Comparison of ENCODE assay signal across 9 cellular contexts in genomic region chr3:44355634-44356033, GRCh38. TPM values are rescaled to one million over a fixed set of nuclear protein-coding genes. Genes with fewer than 3 reads are reported as not detected.
DNase-seq lines count a peak whose midpoint lies in the region; ATAC-seq and TF ChIP-seq lines count a peak whose summit lies in the region.
"Had no signal": no experiment of that assay in that cellular context is flagged by ENCODE, and none has a peak within 500 bp of the region (broad histone marks: within the 10 kb centered on the region; RNA-seq: fewer than 3 reads in every experiment).

No MANE protein-coding gene starts in this region.

- no peak overlapping the region for H2AFZ ChIP-seq in osteoblast (ENCODE audit: low read length)

- no peak overlapping the region for H3K4me3 Mint-ChIP-seq in activated naive CD4-positive, alpha-beta T cell treated with anti-CD3 and anti-CD28 coated beads for 36 hours
- no peak overlapping the region for H3K4me3 Mint-ChIP-seq in type B pancreatic cell
- H3K4me3 Mint-ChIP-seq: naive thymus-derived CD8-positive, alpha-beta T cell had no signal

- H3K9me3 Mint-ChIP-seq in activated naive CD4-positive, alpha-beta T cell treated with anti-CD3 and anti-CD28 coated beads for 36 hours = no peaks in the 10 kb centered on the region
- H3K9me3 Mint-ChIP-seq in type B pancreatic cell = no peaks in the 10 kb centered on the region
- H3K9me3 Mint-ChIP-seq: naive thymus-derived CD8-positive, alpha-beta T cell had no signal

- H3K4me2 ChIP-seq in osteoblast (ENCODE audit: insufficient read depth, low read length) = peak overlapping the region; percentile 49

- CTCF ChIA-PET in activated naive CD4-positive, alpha-beta T cell treated with anti-CD3 and anti-CD28 coated beads for 36 hours (lab: Charles Lee) = interaction anchor here (1.3 kb wide), 1 partner anchor 31 kb away, joined by 4 read pairs; no protein-coding TSS in a partner anchor

- peak; percentile 30 for DNase-seq in DMS53 treated with DMSO at 0.1 percent for 48 hours (lab: John Stamatoyannopoulos, UW; ENCODE audit: unreplicated experiment)
- DNase-seq in NCI-H2107 treated with DMSO at 0.1 percent for 48 hours (lab: John Stamatoyannopoulos, UW; ENCODE audit: unreplicated experiment) = peak; percentile 88
- DNase-seq in choroid plexus epithelial cell (ENCODE audit: low read depth) = peak; percentile 93
- peak; percentile 94 for DNase-seq in osteoblast (ENCODE audit: insufficient read length, low spot score, missing footprints)
- no peak for DNase-seq in activated naive CD4-positive, alpha-beta T cell treated with anti-CD3 and anti-CD28 coated beads for 36 hours
- no peak for DNase-seq in type B pancreatic cell (ENCODE audit: extremely low spot score, unreplicated experiment)
- DNase-seq: naive thymus-derived CD8-positive, alpha-beta T cell had no signal

- no peak overlapping the region for H3K4me3 ChIP-seq in choroid plexus epithelial cell (ENCODE audit: low read depth, low read length)
- H3K4me3 ChIP-seq in osteoblast (ENCODE audit: insufficient read depth, low read length) = no peak overlapping the region

- peaks cover 14% of the 10 kb centered on the region for H3K4me1 ChIP-seq in osteoblast (ENCODE audit: insufficient read depth, low read length)

- no peak overlapping the region for H3K27ac Mint-ChIP-seq in activated naive CD4-positive, alpha-beta T cell treated with anti-CD3 and anti-CD28 coated beads for 36 hours
- H3K27ac Mint-ChIP-seq in type B pancreatic cell = no peak overlapping the region

- peaks cover 21% of the 10 kb centered on the region for H3K36me3 Mint-ChIP-seq in activated naive CD4-positive, alpha-beta T cell treated with anti-CD3 and anti-CD28 coated beads for 36 hours (ENCODE audit: low read depth)
- peaks cover 23% of the 10 kb centered on the region for H3K36me3 Mint-ChIP-seq in type B pancreatic cell

- no peak for ATAC-seq in GM18868 (IDR thresholded peaks at IDR 0.05; ENCODE audit: unreplicated experiment)
- ATAC-seq in HG02938 (IDR thresholded peaks at IDR 0.05; ENCODE audit: unreplicated experiment) = no peak
- ATAC-seq: naive thymus-derived CD8-positive, alpha-beta T cell had no signal

- no peaks in the 10 kb centered on the region for H3K4me1 Mint-ChIP-seq in activated naive CD4-positive, alpha-beta T cell treated with anti-CD3 and anti-CD28 coated beads for 36 hours (ENCODE audit: low read depth)
- H3K4me1 Mint-ChIP-seq in type B pancreatic cell (ENCODE audit: unreplicated experiment) = peaks cover 20% of the 10 kb centered on the region

- peak overlapping the region; percentile 52 for H3K27ac ChIP-seq in osteoblast (ENCODE audit: low read depth, low read length)

- H4K20me1 ChIP-seq in osteoblast (ENCODE audit: insufficient read depth, low read length) = peaks cover 3% of the 10 kb centered on the region

- H3K27me3 ChIP-seq in osteoblast (ENCODE audit: insufficient read depth, low read length) = no peaks in the 10 kb centered on the region

- H3K79me2 ChIP-seq in osteoblast (ENCODE audit: insufficient read depth, low read length) = peaks cover 23% of the 10 kb centered on the region

- intact Hi-C loops in activated naive CD4-positive, alpha-beta T cell treated with anti-CD3 and anti-CD28 coated beads for 36 hours (cut with micrococcal nuclease) = no loop called here

- no peak for TF ChIP-seq CTCF in choroid plexus epithelial cell (conservative IDR thresholded peaks at IDR 0.05; ENCODE audit: low read depth, low read length)
- no peak for TF ChIP-seq CTCF in osteoblast (IDR thresholded peaks at IDR 0.05; ENCODE audit: extremely low read depth, low read depth, low read length)
- no peak for TF ChIP-seq CTCF in type B pancreatic cell (conservative IDR thresholded peaks at IDR 0.05)

- H3K9me3 ChIP-seq in osteoblast (ENCODE audit: low read depth, low read length) = no peaks in the 10 kb centered on the region

- H3K36me3 ChIP-seq in osteoblast (ENCODE audit: insufficient read depth, low read length) = no peaks in the 10 kb centered on the region

- no peaks in the 10 kb centered on the region for H3K27me3 Mint-ChIP-seq in activated naive CD4-positive, alpha-beta T cell treated with anti-CD3 and anti-CD28 coated beads for 36 hours (ENCODE audit: low read depth)
- no peaks in the 10 kb centered on the region for H3K27me3 Mint-ChIP-seq in type B pancreatic cell
- H3K27me3 Mint-ChIP-seq: naive thymus-derived CD8-positive, alpha-beta T cell had no signal

RNA-seq across cellular contexts. Expression of gene TCAIM, which starts 17.1 kb away (rescaled TPM):
- 28.9 and 33.7 TPM in 2 replicates for total RNA-seq in osteoblast
- total RNA-seq in activated naive CD4-positive, alpha-beta T cell treated with anti-CD3 and anti-CD28 coated beads for 36 hours = 10 to 100 TPM; 14.0 to 15.9 TPM
- total RNA-seq in type B pancreatic cell (ENCODE audit: low replicate concordance) = 22.4 and 29.9 TPM in 2 replicates

Comparison
In these comparisons a context has a peak if more than half of its experiments do, and no peak if none do; other contexts are left out.
1. DNase-seq: peak in DMS53 treated with DMSO at 0.1 percent for 48 hours (single experiment), NCI-H2107 treated with DMSO at 0.1 percent for 48 hours (single experiment), choroid plexus epithelial cell (single experiment) and osteoblast (single experiment); none in activated naive CD4-positive, alpha-beta T cell treated with anti-CD3 and anti-CD28 coated beads for 36 hours (single experiment) and type B pancreatic cell (single experiment).